8 cellular contexts compared by ENCODE assay signal in genomic region chr6:108559097-108559883, GRCh38. TPM values are rescaled to one million over a fixed set of nuclear protein-coding genes. Genes with fewer than 3 reads are reported as not detected.
DNase-seq lines count a peak whose midpoint lies in the region; ATAC-seq and TF ChIP-seq lines count a peak whose summit lies in the region.

No MANE protein-coding gene starts in this region.

- POLR2A ChIA-PET in OCI-LY7 (lab: Charles Lee): interaction anchor here (1.0 to 1.6 kb wide), 6 partner anchors 20 to 525 kb away, joined by 3 to 5 read pairs (median 4); no protein-coding TSS in a partner anchor

- no TSS peak for BruUV-seq in OCI-LY7 (replicated peaks; lab: Mats Ljungman, UMichigan)

- no peaks in the 10 kb centered on the region for H3K9me2 ChIP-seq in OCI-LY7 (ENCODE audit: insufficient read depth, low read length)

- TF ChIP-seq CTCF in OCI-LY7 (conservative IDR thresholded peaks at IDR 0.05; ENCODE audit: low read length): no peak

- DNase-seq in CD1c-positive myeloid dendritic cell (ENCODE audit: extremely low spot score): peak; percentile 96
- peak; percentile 82 for DNase-seq in OCI-LY7 (ENCODE audit: low spot score)
- DNase-seq in activated T-cell treated with anti-CD3 and anti-CD28 coated beads for 48 hours (ENCODE audit: low read depth): peak; percentile 80
- no peak for DNase-seq in epithelial cell of prostate (ENCODE audit: low read depth, low spot score)
- peak; percentile 94 for DNase-seq in mucosa of gallbladder (ENCODE audit: low spot score)
- DNase-seq in stimulated activated CD8-positive, alpha-beta memory T cell treated with anti-CD3 and anti-CD28 coated beads, Interleukin-4, amount 100 ng/mL, for 24 hours (ENCODE audit: low read depth): peak; percentile 70

- H4K20me1 ChIP-seq in OCI-LY7 (ENCODE audit: insufficient read depth, low read length): peaks cover 15% of the 10 kb centered on the region

- H3K9me3 ChIP-seq in HUES6 (ENCODE audit: control insufficient read depth, insufficient read depth, low read depth, low read length) (no peaks in the 10 kb centered on the region), OCI-LY7 (ENCODE audit: low read length) (no peaks in the 10 kb centered on the region)

- peak overlapping the region; percentile 69; the same call in 1 of the 2 replicates for H3K27ac ChIP-seq in HUES6 (ENCODE audit: low read depth, low read length)
- peak overlapping the region; percentile 64 for H3K27ac ChIP-seq in OCI-LY7 (ENCODE audit: low read depth, low read length, poor library complexity, severe bottlenecking)
- H3K27ac ChIP-seq in epithelial cell of prostate: peak overlapping the region; percentile 92

- no peaks in the 10 kb centered on the region for H3K79me2 ChIP-seq in OCI-LY7 (ENCODE audit: insufficient read depth, low read depth, low read length)

- peaks cover 21% of the 10 kb centered on the region for H3K4me1 ChIP-seq in HUES6 (ENCODE audit: control insufficient read depth, insufficient read depth, low read length)
- peaks cover 19% of the 10 kb centered on the region for H3K4me1 ChIP-seq in OCI-LY7 (ENCODE audit: insufficient read depth, low read length, poor library complexity, severe bottlenecking)

- CTCF ChIA-PET in OCI-LY7 (lab: Charles Lee; ENCODE audit: unreplicated experiment): interaction anchor here (1.1 kb wide), 1 partner anchor 33 kb away, joined by 3 read pairs; no protein-coding TSS in a partner anchor

- intact Hi-C loops in OCI-LY7 (cut with micrococcal nuclease; ENCODE audit: unreplicated experiment): loop anchor here (1.0 to 5.0 kb wide), 2 partner anchors 223 to 513 kb away; no protein-coding TSS in a partner anchor

- H3K4me3 ChIP-seq in HUES6 (ENCODE audit: low read depth, low read length) (peak overlapping the region; percentile 74), OCI-LY7 (ENCODE audit: low read depth, low read length, poor library complexity, severe bottlenecking) (peak overlapping the region; percentile 91)

- peak; percentile 40 for ATAC-seq in GM19452 (IDR thresholded peaks at IDR 0.05; ENCODE audit: unreplicated experiment)

- H3K9ac ChIP-seq in HUES6 (ENCODE audit: low read length): peak overlapping the region; percentile 66

- H3K36me3 ChIP-seq in HUES6 (ENCODE audit: control insufficient read depth, insufficient read depth, low read length) (no peaks in the 10 kb centered on the region), OCI-LY7 (ENCODE audit: insufficient read depth, low read length) (no peaks in the 10 kb centered on the region; the same call in 1 of the 2 replicates)

- H3K4me2 ChIP-seq in OCI-LY7 (ENCODE audit: low read length): peak overlapping the region; percentile 94

- H2AFZ ChIP-seq in OCI-LY7 (ENCODE audit: low read length): peak overlapping the region; percentile 95

- peaks cover 43% of the 10 kb centered on the region for H3K27me3 ChIP-seq in HUES6 (ENCODE audit: control insufficient read depth, insufficient read depth, low read length)

RNA-seq across cellular contexts. Expression of gene FOXO3, which starts 1.4 kb away (rescaled TPM):
- total RNA-seq in OCI-LY7 (2014; rRNA removed; shearing (Covaris generic)): 3.0 and 3.8 TPM in 2 replicates
- 9.4 and 9.9 TPM in 2 replicates for total RNA-seq in OCI-LY7 (2022)
- 71.4 TPM for total RNA-seq in mucosa of gallbladder
